23 cellular contexts compared by ENCODE assay signal in the genomic region with DNA sequence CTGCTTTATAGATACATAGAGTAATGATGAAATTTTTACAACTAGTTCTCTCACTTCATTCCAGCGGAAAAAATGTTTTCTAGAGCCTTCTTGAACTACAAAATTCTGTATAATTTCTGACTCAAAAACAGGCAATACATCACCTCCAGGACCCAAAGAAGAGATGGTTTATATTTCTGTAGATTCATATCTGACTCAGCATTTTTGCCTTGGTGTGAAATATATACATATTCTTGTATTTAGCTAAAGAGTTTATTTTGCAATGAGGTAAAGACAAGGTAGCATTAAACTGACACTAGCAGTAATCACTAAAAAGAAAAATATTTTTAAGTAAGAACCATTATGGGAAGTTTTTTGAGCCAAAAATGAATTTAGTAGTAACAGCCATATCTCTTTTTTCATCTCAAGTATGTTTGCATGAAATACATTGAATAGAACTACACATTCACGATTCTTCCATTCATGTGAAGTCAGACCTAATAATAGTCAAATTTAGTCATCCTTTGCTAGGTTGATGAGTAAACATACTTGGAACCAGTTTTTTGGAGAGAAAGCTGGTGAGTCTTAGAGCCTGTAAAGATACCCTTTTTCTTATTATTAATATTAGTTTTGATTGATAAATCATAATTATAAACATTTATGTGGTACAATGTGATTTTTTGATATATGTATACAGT. TPM values are rescaled to one million over a fixed set of nuclear protein-coding genes. Genes with fewer than 3 reads are reported as not detected.
A peak's percentile ranks its signal among the peaks of the same experiment; 100 is the strongest.
DNase-seq lines count a peak whose midpoint lies in the region; ATAC-seq, FAIRE-seq and TF ChIP-seq lines count a peak whose summit lies in the region.
"Had no signal": no experiment of that assay in that cellular context is flagged by ENCODE, and none has a peak within 500 bp of the region (broad histone marks: within the 10 kb centered on the region; RNA-seq: fewer than 3 reads in every experiment).

No MANE protein-coding gene starts in this region.

- no peak for FAIRE-seq in bronchial epithelial cell (lab: Jason Lieb, UNC)
- FAIRE-seq: frontal cortex had no signal

- H3K4me3 ChIP-seq in AG04450 (ENCODE audit: low read depth, low read length), result no peak overlapping the region
- no peak overlapping the region for H3K4me3 ChIP-seq in IMR-90 (ENCODE audit: insufficient read depth, low read depth, low read length)
- no peak overlapping the region for H3K4me3 ChIP-seq in bronchial epithelial cell (ENCODE audit: low read depth, low read length)
- H3K4me3 ChIP-seq: right atrium auricular region, uterus had no signal

- no peak overlapping the region for H3K23ac ChIP-seq in IMR-90 (ENCODE audit: low read depth, low read length)

- CTCF ChIA-PET in AG04450 (lab: Charles Lee), result interaction anchor here (1.0 kb wide), 1 partner anchor 120 kb away, joined by 3 read pairs; no protein-coding TSS in a partner anchor
- CTCF ChIA-PET in IMR-90 (lab: Yijun Ruan, JAX), result no interaction called here

- H3K18ac ChIP-seq in IMR-90 (ENCODE audit: low read depth, low read length), result peak overlapping the region; percentile 9; the same call in 1 of the 2 replicates

- DNase-seq in AG04450 (ENCODE audit: low read depth, low spot score) (no peak), IMR-90 (peak; percentile 83), bronchial epithelial cell (ENCODE audit: low read depth) (peak; percentile 83), foreskin keratinocyte (peak in 1 of 2 donors; percentile 61), putamen (ENCODE audit: low spot score) (no peak)
- DNase-seq: activated naive CD4-positive, alpha-beta T cell treated with anti-CD3 and anti-CD28 coated beads, Interleukin-2, amount 50 U/mL, for 16 hours; aorta; CD4-positive, alpha-beta memory T cell; DND-41; kidney glomerular epithelial cell; naive B cell; NCI-H1694; NCI-H526 treated with DMSO at 0.1 percent for 48 hours; occipital lobe; Right ventricle myocardium superior; substantia nigra; SW 1271; uterus had no signal

- H3K56ac ChIP-seq in IMR-90 (ENCODE audit: extremely low read depth, insufficient read depth, low read length), result no peak overlapping the region

- in situ Hi-C loops in IMR-90 (cut with MboI; ENCODE audit: low sequenced_read_pairs), result no loop called here

- H3K4me1 ChIP-seq in IMR-90 (ENCODE audit: control insufficient read depth, insufficient read depth, low read length), result peaks cover 2% of the 10 kb centered on the region; the same call in 1 of the 2 replicates
- peaks cover 25% of the 10 kb centered on the region for H3K4me1 ChIP-seq in foreskin keratinocyte
- H3K4me1 ChIP-seq: uterus had no signal

- TF ChIP-seq RAD21 in IMR-90 (IDR thresholded peaks at IDR 0.05; ENCODE audit: low read length), result no peak

- peak overlapping the region; percentile 73; the same call in 1 of the 2 replicates for H3K4me2 ChIP-seq in IMR-90 (ENCODE audit: low read depth, low read length)

- H4K8ac ChIP-seq in IMR-90 (ENCODE audit: low read depth in 2 of 2, low read length in 2 of 2), result no peak overlapping the region

- dilution Hi-C loops in IMR-90 (cut with HindIII; ENCODE audit: low sequenced_read_pairs, unreplicated experiment), result no loop called here

- H2BK120ac ChIP-seq in IMR-90 (ENCODE audit: low read depth, low read length), result no peak overlapping the region

- H3K79me1 ChIP-seq in IMR-90 (ENCODE audit: low read depth in 1 of 2, low read length in 2 of 2), result peaks cover 20 to 42% of the 10 kb centered on the region in 2 experiments; a peak in 3 of 4 replicates

- H2BK5ac ChIP-seq in IMR-90 (ENCODE audit: low read depth, low read length, poor library complexity, severe bottlenecking), result peak overlapping the region; percentile 37

- no peak for TF ChIP-seq POLR2A in IMR-90 (IDR thresholded peaks at IDR 0.05; ENCODE audit: low read depth, low read length)

- no peak overlapping the region for H3K9ac ChIP-seq in IMR-90 (ENCODE audit: low read depth, low read length)

- no peak overlapping the region for H2AK9ac ChIP-seq in IMR-90 (replicated peaks; ENCODE audit: low read depth, low read length, poor library complexity)

- H3K27me3 ChIP-seq in AG04450 (ENCODE audit: control insufficient read depth, insufficient read depth, low read length), result no peaks in the 10 kb centered on the region
- no peaks in the 10 kb centered on the region for H3K27me3 ChIP-seq in IMR-90 (ENCODE audit: control insufficient read depth, insufficient read depth, low read length)
- H3K27me3 ChIP-seq in bronchial epithelial cell (ENCODE audit: control insufficient read depth, insufficient read depth, low read length), result no peaks in the 10 kb centered on the region
- H3K27me3 ChIP-seq in foreskin keratinocyte, result no peaks in the 10 kb centered on the region
- H3K27me3 ChIP-seq: right atrium auricular region, uterus had no signal

- no peak overlapping the region for H4K91ac ChIP-seq in IMR-90 (ENCODE audit: insufficient read depth, low read depth, low read length)

- no peak overlapping the region for H2BK20ac ChIP-seq in IMR-90 (ENCODE audit: low read depth, low read length)

- H2AFZ ChIP-seq in IMR-90 (replicated peaks; ENCODE audit: low read length, poor library complexity), result no peak overlapping the region

- H3K36me3 ChIP-seq in IMR-90 (ENCODE audit: control insufficient read depth, insufficient read depth, low read length) (peaks cover under 1% of the 10 kb centered on the region; the same call in 1 of the 2 replicates), bronchial epithelial cell (ENCODE audit: control insufficient read depth, insufficient read depth, low read length) (no peaks in the 10 kb centered on the region)
- H3K36me3 ChIP-seq: right atrium auricular region, uterus had no signal

- WGBS in IMR-90 (ENCODE audit: extremely low coverage in 2 of 2, insufficient read length in 1 of 2), 2 experiments, result no CpG with 5 or more reads among the region's 2 CpGs

- no peak overlapping the region for H2BK15ac ChIP-seq in IMR-90 (ENCODE audit: low read depth, low read length)

- BruUV-seq in IMR-90 (replicated peaks; lab: Mats Ljungman, UMichigan), result no TSS peak

- ATAC-seq in IMR-90 (ENCODE audit: low read depth) (peak; percentile 46; the same call in 1 of the 2 replicates), foreskin keratinocyte (peak; percentile 77), GM21619 (IDR thresholded peaks at IDR 0.05; ENCODE audit: unreplicated experiment) (no peak), HG03196 (IDR thresholded peaks at IDR 0.05; ENCODE audit: unreplicated experiment) (no peak), GM18868 (IDR thresholded peaks at IDR 0.05; ENCODE audit: unreplicated experiment) (no peak)

- H4K20me1 ChIP-seq in IMR-90 (ENCODE audit: insufficient read depth, low read length), result no peaks in the 10 kb centered on the region; the same call in 1 of the 2 replicates

- POLR2A ChIA-PET in AG04450 (lab: Yijun Ruan, JAX), result no interaction called here
- POLR2A ChIA-PET in IMR-90 (lab: Charles Lee; ENCODE audit: unreplicated experiment), result no interaction called here

- H3K4ac ChIP-seq in IMR-90 (ENCODE audit: low read depth, low read length), result no peak overlapping the region

- H4K5ac ChIP-seq in IMR-90 (ENCODE audit: low read depth, low read length), result 0 out of 2 replicates have a peak overlapping the region, but pooled peaks have one; percentile 46

- peaks cover 3% of the 10 kb centered on the region for H3K9me1 ChIP-seq in IMR-90 (ENCODE audit: insufficient read depth, low read length)

- H3K14ac ChIP-seq in IMR-90 (replicated peaks; ENCODE audit: low read depth, low read length), result no peak overlapping the region

- H3K9me3 ChIP-seq in AG04450 (ENCODE audit: control insufficient read depth, insufficient read depth, low read length), result no peaks in the 10 kb centered on the region
- no peaks in the 10 kb centered on the region for H3K9me3 ChIP-seq in IMR-90 (ENCODE audit: control insufficient read depth, insufficient read depth, low read length)
- H3K9me3 ChIP-seq: right atrium auricular region, uterus had no signal

- no peak for TF ChIP-seq CTCF in AG04450 (IDR thresholded peaks at IDR 0.05; ENCODE audit: low read depth, low read length)
- TF ChIP-seq CTCF in IMR-90 (conservative IDR thresholded peaks at IDR 0.05; ENCODE audit: low read depth, low read length), result no peak
- no peak for TF ChIP-seq CTCF in bronchial epithelial cell (IDR thresholded peaks at IDR 0.05; ENCODE audit: insufficient read depth, low read length, severe bottlenecking)
- TF ChIP-seq CTCF in foreskin keratinocyte (conservative IDR thresholded peaks at IDR 0.05), result no peak

- intact Hi-C loops in IMR-90 (cut with micrococcal nuclease), result no loop called here

- H2AK5ac ChIP-seq in IMR-90 (ENCODE audit: low read depth, low read length), result no peak overlapping the region

- H3K27ac ChIP-seq in AG04450 (ENCODE audit: low read depth, low read length), result peak overlapping the region; percentile 49
- peak overlapping the region; percentile 33; the same call in 1 of the 2 replicates for H3K27ac ChIP-seq in IMR-90 (ENCODE audit: insufficient read depth, low read length)
- H3K27ac ChIP-seq in foreskin keratinocyte, result no peak overlapping the region
- H3K27ac ChIP-seq: uterus had no signal

TF ChIP-seq in IMR-90, 13 proteins besides CTCF, POLR2A, EP300 and RAD21:
- peak; percentile 69 for TF ChIP-seq NFE2L2 (IDR thresholded peaks at IDR 0.05; ENCODE audit: low read depth, low read length)
- TF ChIP-seq MAZ (IDR thresholded peaks at IDR 0.05; ENCODE audit: borderline replicate concordance, low read depth, low read length), result no peak
- TF ChIP-seq MAFK (IDR thresholded peaks at IDR 0.05; ENCODE audit: low read depth, low read length), result peak; percentile 99
TF ChIP-seq in IMR-90: peak in this region for 2.

RNA-seq across cellular contexts. Expression of gene COL8A1, which starts 31.6 kb away (rescaled TPM):
- polyA plus RNA-seq in AG04450 (2011; rRNA removed) (101 and 147 TPM in 2 replicates), IMR-90 (2012; rRNA removed) (133 and 151 TPM in 2 replicates), foreskin keratinocyte (8.2 and 63.6 TPM in 2 replicates)
- polyA minus RNA-seq in AG04450 (2011; rRNA and poly(A)+ RNA removed), result 139 and 180 TPM in 2 replicates
- total RNA-seq in IMR-90 (2012; rRNA removed) (109 and 119 TPM in 2 replicates), bronchial epithelial cell (2.7 and 3.9 TPM in 2 replicates), foreskin keratinocyte (33.9 and 211 TPM in 2 replicates)
- polyA plus RNA-seq in IMR-90 (2012; cell fraction: cytosol; rRNA removed), result 59.3 and 60.5 TPM in 2 replicates
- 44.8 and 87.0 TPM in 2 replicates for polyA plus RNA-seq in IMR-90 (2012; cell fraction: nucleus; rRNA removed; ENCODE audit: low replicate concordance)
- total RNA-seq: CD4-positive, alpha-beta memory T cell had no signal
- polyA plus RNA-seq: CD4-positive, alpha-beta memory T cell had no signal

Comparison
In these comparisons a context has a peak if more than half of its experiments do, and no peak if none do; other contexts are left out.
1. DNase-seq: peak in IMR-90 (single experiment) and bronchial epithelial cell (single experiment); none in AG04450 (single experiment) and putamen (single experiment).
2. ATAC-seq: peak in IMR-90 (single experiment) and foreskin keratinocyte (single experiment); none in GM21619 (single experiment), HG03196 (single experiment) and GM18868 (single experiment).